Comparison of ENCODE assay signal across 9 cellular contexts in the genomic region with DNA sequence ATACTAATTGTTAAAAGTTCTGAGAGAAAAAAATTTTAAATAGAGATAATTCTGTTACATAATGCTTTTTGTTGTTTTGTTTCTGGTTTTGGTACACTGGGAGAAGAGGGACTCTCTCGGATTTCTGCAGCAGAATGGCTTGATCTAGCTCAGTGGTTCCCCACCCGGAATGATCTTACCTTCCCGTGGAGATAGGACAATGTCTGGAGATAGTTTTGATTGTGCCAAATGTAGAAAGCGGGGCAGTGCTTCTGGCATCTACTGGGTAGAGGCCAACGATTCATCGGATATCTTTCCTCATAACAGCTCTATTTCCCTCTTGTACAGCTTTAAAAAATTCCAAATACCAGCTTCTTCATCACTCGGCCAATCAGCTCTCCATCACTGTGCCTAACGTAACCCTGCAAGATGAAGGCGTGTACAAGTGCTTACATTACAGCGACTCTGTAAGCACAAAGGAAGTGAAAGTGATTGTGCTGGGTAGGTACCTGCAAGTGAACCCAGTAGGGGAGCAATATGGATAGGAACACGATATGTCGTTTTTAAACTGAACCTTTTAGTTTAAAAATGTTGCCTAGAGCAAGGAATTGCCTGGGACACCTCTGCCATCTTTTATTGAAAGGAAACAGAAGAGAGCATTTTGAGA. TPM values are rescaled to one million over a fixed set of nuclear protein-coding genes. Genes with fewer than 3 reads are reported as not detected.
A peak's percentile ranks its signal among the peaks of the same experiment; 100 is the strongest.
DNase-seq lines count a peak whose midpoint lies in the region; ATAC-seq and TF ChIP-seq lines count a peak whose summit lies in the region.
"Had no signal": no experiment of that assay in that cellular context is flagged by ENCODE, and none has a peak within 500 bp of the region (broad histone marks: within the 10 kb centered on the region; RNA-seq: fewer than 3 reads in every experiment).

No MANE protein-coding gene starts in this region.

- peak overlapping the region; percentile 83 for H3K27ac Mint-ChIP-seq in activated CD4-positive, alpha-beta T cell treated with anti-CD3 and anti-CD28 coated beads for 36 hours
- H3K27ac Mint-ChIP-seq in T-helper 1 cell treated with Interleukin-12 subunit alpha and Interleukin-12 subunit beta and Interleukin-4 antibody, amounts not matched to agents 30 μg/mL and 1 μg/mL, for 36 hours: peak overlapping the region; percentile 15
- peak overlapping the region; percentile 83 to 96 for H3K27ac Mint-ChIP-seq in natural killer cell

- no peaks in the 10 kb centered on the region for H3K9me2 ChIP-seq in hepatocyte (replicated peaks; ENCODE audit: insufficient read depth)

- H3K27me3 ChIP-seq in hepatocyte: no peaks in the 10 kb centered on the region

- no peaks in the 10 kb centered on the region for H4K20me1 ChIP-seq in hepatocyte (ENCODE audit: insufficient read depth, poor library complexity, severe bottlenecking)

- no peaks in the 10 kb centered on the region for H3K4me1 ChIP-seq in hepatocyte (ENCODE audit: insufficient read depth)

- CTCF ChIA-PET in activated CD4-positive, alpha-beta T cell treated with anti-CD3 and anti-CD28 coated beads for 36 hours (lab: Charles Lee): interaction anchor here (0.9 to 8.8 kb wide), 23 partner anchors 7 to 271 kb away, joined by 3 to 119 read pairs (median 8); partner anchors contain the start of gene CRTAM

- TF ChIP-seq CTCF in natural killer cell (IDR thresholded peaks at IDR 0.05) (no peak), hepatocyte (IDR thresholded peaks at IDR 0.05; ENCODE audit: poor library complexity) (no peak)

- no peaks in the 10 kb centered on the region for H3K36me3 ChIP-seq in hepatocyte (replicated peaks; ENCODE audit: insufficient read depth, low read depth)

- H3K36me3 Mint-ChIP-seq in activated CD4-positive, alpha-beta T cell treated with anti-CD3 and anti-CD28 coated beads for 36 hours (ENCODE audit: low read depth): no peaks in the 10 kb centered on the region
- no peaks in the 10 kb centered on the region for H3K36me3 Mint-ChIP-seq in T-helper 1 cell treated with Interleukin-12 subunit alpha and Interleukin-12 subunit beta and Interleukin-4 antibody, amounts not matched to agents 30 μg/mL and 1 μg/mL, for 36 hours (ENCODE audit: low read depth)
- no peaks in the 10 kb centered on the region for H3K36me3 Mint-ChIP-seq in natural killer cell

- peak overlapping the region; percentile 37 for H3K4me3 Mint-ChIP-seq in activated CD4-positive, alpha-beta T cell treated with anti-CD3 and anti-CD28 coated beads for 36 hours
- H3K4me3 Mint-ChIP-seq in T-helper 1 cell treated with Interleukin-12 subunit alpha and Interleukin-12 subunit beta and Interleukin-4 antibody, amounts not matched to agents 30 μg/mL and 1 μg/mL, for 36 hours: peak overlapping the region; percentile 42
- H3K4me3 Mint-ChIP-seq in natural killer cell: peak overlapping the region; percentile 35

- no peak overlapping the region for H3K4me3 ChIP-seq in hepatocyte

- H3K9me3 ChIP-seq in hepatocyte (ENCODE audit: low read depth): no peaks in the 10 kb centered on the region

- 84% methylated on average over 12 of the region's 12 CpGs for WGBS in hepatocyte (ENCODE audit: low lambda C conversion rate, missing lambda C conversion rate)

- H3K27ac ChIP-seq in hepatocyte: no peak overlapping the region

- DNase-seq in activated CD4-positive, alpha-beta T cell treated with anti-CD3 and anti-CD28 coated beads for 36 hours: peak; percentile 26
- no peak for DNase-seq in activated CD4-positive, alpha-beta T cell treated with anti-CD3 and anti-CD28 coated beads for 1 hour
- DNase-seq in natural killer cell: no peak
- no peak for DNase-seq in midbrain (lab: John Stamatoyannopoulos, UW)
- DNase-seq in hepatocyte (ENCODE audit: low spot score): no peak

- H3K4me2 ChIP-seq in hepatocyte: no peak overlapping the region

- H3K4me1 Mint-ChIP-seq in activated CD4-positive, alpha-beta T cell treated with anti-CD3 and anti-CD28 coated beads for 36 hours: peaks cover 44% of the 10 kb centered on the region
- H3K4me1 Mint-ChIP-seq in T-helper 1 cell treated with Interleukin-12 subunit alpha and Interleukin-12 subunit beta and Interleukin-4 antibody, amounts not matched to agents 30 μg/mL and 1 μg/mL, for 36 hours (ENCODE audit: low read depth): peaks cover 21% of the 10 kb centered on the region
- peaks cover 52 to 68% of the 10 kb centered on the region in 2 donors for H3K4me1 Mint-ChIP-seq in natural killer cell

- intact Hi-C loops in activated CD4-positive, alpha-beta T cell treated with anti-CD3 and anti-CD28 coated beads for 36 hours (cut with DNase I, micrococcal nuclease): loop anchor here (5.0 kb wide), 2 partner anchors 39 to 224 kb away; no protein-coding TSS in a partner anchor
- intact Hi-C loops in natural killer cell (cut with micrococcal nuclease): loop anchor here (5.0 kb wide), 2 partner anchors 39 to 211 kb away; partner anchors contain the start of gene HSPA8

- H3K27me3 Mint-ChIP-seq in activated CD4-positive, alpha-beta T cell treated with anti-CD3 and anti-CD28 coated beads for 36 hours: no peaks in the 10 kb centered on the region
- no peaks in the 10 kb centered on the region for H3K27me3 Mint-ChIP-seq in T-helper 1 cell treated with Interleukin-12 subunit alpha and Interleukin-12 subunit beta and Interleukin-4 antibody, amounts not matched to agents 30 μg/mL and 1 μg/mL, for 36 hours (ENCODE audit: low read depth)
- H3K27me3 Mint-ChIP-seq in natural killer cell (ENCODE audit: low read depth in 2 of 2): no peaks in the 10 kb centered on the region

- POLR2A ChIA-PET in activated CD4-positive, alpha-beta T cell treated with anti-CD3 and anti-CD28 coated beads for 36 hours (lab: Charles Lee): no interaction called here

- H2AFZ ChIP-seq in hepatocyte: no peak overlapping the region

- no peaks in the 10 kb centered on the region for H3K79me2 ChIP-seq in hepatocyte

- peak; percentile 68 for ATAC-seq in activated CD4-positive, alpha-beta T cell treated with anti-CD3 and anti-CD28 coated beads for 36 hours
- ATAC-seq in HG02678 (IDR thresholded peaks at IDR 0.05; ENCODE audit: unreplicated experiment) (peak; percentile 58), natural killer cell (no peak), HG02623 (IDR thresholded peaks at IDR 0.05; ENCODE audit: unreplicated experiment) (no peak)

- no peaks in the 10 kb centered on the region for H3K9me3 Mint-ChIP-seq in activated CD4-positive, alpha-beta T cell treated with anti-CD3 and anti-CD28 coated beads for 36 hours (ENCODE audit: low read depth)
- no peaks in the 10 kb centered on the region for H3K9me3 Mint-ChIP-seq in T-helper 1 cell treated with Interleukin-12 subunit alpha and Interleukin-12 subunit beta and Interleukin-4 antibody, amounts not matched to agents 30 μg/mL and 1 μg/mL, for 36 hours
- no peaks in the 10 kb centered on the region for H3K9me3 Mint-ChIP-seq in natural killer cell

RNA-seq across cellular contexts. Expression of gene CRTAM, which starts 13.2 kb away (rescaled TPM):
- total RNA-seq in activated CD4-positive, alpha-beta T cell treated with anti-CD3 and anti-CD28 coated beads for 36 hours: under 1 TPM; 0.32 to 0.39 TPM
- total RNA-seq in natural killer cell (1 to 10 TPM; 3.3 to 6.5 (median 5.4) TPM), hepatocyte (not detected in 2 replicates)
- polyA plus RNA-seq in hepatocyte: not detected in 2 replicates
- polyA plus RNA-seq: fibroblast of lung had no signal

RNA-seq across cellular contexts. Expression of gene JHY, which starts 31.1 kb away (rescaled TPM):
- total RNA-seq in activated CD4-positive, alpha-beta T cell treated with anti-CD3 and anti-CD28 coated beads for 36 hours: 1 to 10 TPM; 2.4 to 3.2 TPM
- total RNA-seq in natural killer cell: 1 to 10 TPM in 2 of 3 donors, under 1 TPM in 1; 0.88 to 1.5 (median 1.2) TPM
- total RNA-seq in hepatocyte: 2.0 and 2.8 TPM in 2 replicates
- 1.8 and 3.0 TPM in 2 replicates for polyA plus RNA-seq in hepatocyte

Comparison
In these comparisons a context has a peak if more than half of its experiments do, and no peak if none do; other contexts are left out.
1. ATAC-seq: peak in activated CD4-positive, alpha-beta T cell treated with anti-CD3 and anti-CD28 coated beads for 36 hours (single experiment) and HG02678 (single experiment); none in natural killer cell (0 of 3) and HG02623 (single experiment).
2. H3K27ac Mint-ChIP-seq: peak in every context shown above with its lines; median percentile 90 in natural killer cell; 83 in activated CD4-positive, alpha-beta T cell treated with anti-CD3 and anti-CD28 coated beads for 36 hours; 15 in T-helper 1 cell treated with Interleukin-12 subunit alpha and Interleukin-12 subunit beta and Interleukin-4 antibody, amounts not matched to agents 30 μg/mL and 1 μg/mL, for 36 hours.
3. Peak in every context shown above with its lines, with median percentiles within 50 percentile points of each other: H3K4me3 Mint-ChIP-seq.